In genomic region chr13:43075511-43075902, GRCh38 we compare ENCODE assay signal across 1 cellular context.
TF ChIP-seq lines count a peak whose summit lies in the region.

No MANE protein-coding gene starts in this region.

TF ChIP-seq in WTC11, 78 proteins besides CTCF, POLR2A, EP300 and RAD21:
- TF ChIP-seq ZNF121 (CRISPR knock-in tag; IDR thresholded peaks at IDR 0.05), result 0 out of 2 replicates have a peak, but pooled peaks have one; percentile 21
